ENCODE assay signal across 1 cellular context in the genomic region with DNA sequence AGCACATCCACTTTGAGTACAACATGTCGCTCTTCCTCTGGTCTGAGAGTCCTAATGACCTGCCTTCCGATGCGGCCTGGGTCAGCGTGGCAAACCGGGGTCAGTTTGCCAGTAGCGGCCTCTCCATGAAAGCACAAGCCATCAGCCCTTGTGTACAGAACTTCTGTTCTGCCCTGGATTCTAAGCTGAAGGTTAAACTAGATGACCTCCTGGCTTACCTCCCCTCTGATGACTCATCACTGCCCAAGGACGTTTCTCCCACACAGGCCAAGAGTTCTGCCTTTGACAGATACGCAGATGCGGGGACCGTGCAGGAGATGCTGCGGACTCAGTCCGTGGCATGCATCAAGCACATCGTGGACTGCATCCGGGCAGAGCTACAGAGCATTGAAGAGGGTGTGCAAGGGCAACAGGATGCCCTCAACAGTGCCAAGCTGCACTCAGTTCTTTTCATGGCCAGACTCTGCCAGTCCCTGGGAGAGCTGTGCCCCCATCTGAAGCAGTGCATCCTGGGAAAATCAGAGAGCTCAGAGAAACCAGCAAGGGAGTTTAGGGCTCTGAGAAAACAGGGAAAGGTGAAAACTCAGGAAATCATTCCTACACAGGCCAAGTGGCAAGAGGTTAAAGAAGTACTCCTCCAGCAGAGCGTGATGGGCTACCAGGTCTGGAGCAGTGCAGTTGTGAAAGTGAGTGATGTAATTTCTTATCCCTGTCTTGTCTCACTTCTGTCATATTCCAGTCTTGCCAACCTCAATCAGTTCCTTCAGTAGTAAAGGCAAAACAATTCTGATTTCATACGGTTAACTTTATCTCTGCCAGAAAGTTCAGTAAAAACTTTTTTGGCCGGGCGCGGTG.
TF ChIP-seq lines count a peak whose summit lies in the region.

No MANE protein-coding gene starts in this region.

TF ChIP-seq in SK-N-SH treated with all-trans-retinoic acid at 6 μM for 48 hours, 23 proteins besides CTCF, POLR2A, EP300 and RAD21:
- TF ChIP-seq TOX (CRISPR knock-in tag; IDR thresholded peaks at IDR 0.05; ENCODE audit: borderline replicate concordance) (no peak), PPARA (CRISPR knock-in tag; IDR thresholded peaks at IDR 0.05; ENCODE audit: borderline replicate concordance) (no peak), BACH2 (CRISPR knock-in tag; IDR thresholded peaks at IDR 0.05; ENCODE audit: borderline replicate concordance) (no peak), ZC3H10 (CRISPR knock-in tag; IDR thresholded peaks at IDR 0.05) (no peak), SNAI2 (CRISPR knock-in tag; IDR thresholded peaks at IDR 0.05) (no peak), ZFP30 (CRISPR knock-in tag; IDR thresholded peaks at IDR 0.05) (no peak), ESRRG (CRISPR knock-in tag; IDR thresholded peaks at IDR 0.05) (no peak), OSR1 (CRISPR knock-in tag; IDR thresholded peaks at IDR 0.05) (no peak), RARB (CRISPR knock-in tag; IDR thresholded peaks at IDR 0.05) (no peak), TCF4 (CRISPR knock-in tag; IDR thresholded peaks at IDR 0.05; ENCODE audit: borderline replicate concordance) (no peak), ZNF70 (CRISPR knock-in tag; IDR thresholded peaks at IDR 0.05) (no peak), CSDC2 (CRISPR knock-in tag; IDR thresholded peaks at IDR 0.05) (no peak), ARNTL (CRISPR knock-in tag; IDR thresholded peaks at IDR 0.05; ENCODE audit: borderline replicate concordance, low read depth) (no peak), ZNF565 (CRISPR knock-in tag; conservative IDR thresholded peaks at IDR 0.05; ENCODE audit: low read depth) (no peak), ISL1 (CRISPR knock-in tag; IDR thresholded peaks at IDR 0.05) (no peak), ZNF8 (CRISPR knock-in tag; IDR thresholded peaks at IDR 0.05) (no peak)
- TF ChIP-seq, protein P1, sequence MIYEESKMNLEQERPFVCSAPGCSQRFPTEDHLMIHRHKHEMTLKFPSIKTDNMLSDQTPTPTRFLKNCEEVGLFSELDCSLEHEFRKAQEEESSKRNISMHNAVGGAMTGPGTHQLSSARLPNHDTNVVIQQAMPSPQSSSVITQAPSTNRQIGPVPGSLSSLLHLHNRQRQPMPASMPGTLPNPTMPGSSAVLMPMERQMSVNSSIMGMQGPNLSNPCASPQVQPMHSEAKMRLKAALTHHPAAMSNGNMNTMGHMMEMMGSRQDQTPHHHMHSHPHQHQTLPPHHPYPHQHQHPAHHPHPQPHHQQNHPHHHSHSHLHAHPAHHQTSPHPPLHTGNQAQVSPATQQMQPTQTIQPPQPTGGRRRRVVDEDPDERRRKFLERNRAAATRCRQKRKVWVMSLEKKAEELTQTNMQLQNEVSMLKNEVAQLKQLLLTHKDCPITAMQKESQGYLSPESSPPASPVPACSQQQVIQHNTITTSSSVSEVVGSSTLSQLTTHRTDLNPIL (CRISPR knock-in tag; IDR thresholded peaks at IDR 0.05; ENCODE audit: low read depth) = no peak
- TF ChIP-seq, protein P2, sequence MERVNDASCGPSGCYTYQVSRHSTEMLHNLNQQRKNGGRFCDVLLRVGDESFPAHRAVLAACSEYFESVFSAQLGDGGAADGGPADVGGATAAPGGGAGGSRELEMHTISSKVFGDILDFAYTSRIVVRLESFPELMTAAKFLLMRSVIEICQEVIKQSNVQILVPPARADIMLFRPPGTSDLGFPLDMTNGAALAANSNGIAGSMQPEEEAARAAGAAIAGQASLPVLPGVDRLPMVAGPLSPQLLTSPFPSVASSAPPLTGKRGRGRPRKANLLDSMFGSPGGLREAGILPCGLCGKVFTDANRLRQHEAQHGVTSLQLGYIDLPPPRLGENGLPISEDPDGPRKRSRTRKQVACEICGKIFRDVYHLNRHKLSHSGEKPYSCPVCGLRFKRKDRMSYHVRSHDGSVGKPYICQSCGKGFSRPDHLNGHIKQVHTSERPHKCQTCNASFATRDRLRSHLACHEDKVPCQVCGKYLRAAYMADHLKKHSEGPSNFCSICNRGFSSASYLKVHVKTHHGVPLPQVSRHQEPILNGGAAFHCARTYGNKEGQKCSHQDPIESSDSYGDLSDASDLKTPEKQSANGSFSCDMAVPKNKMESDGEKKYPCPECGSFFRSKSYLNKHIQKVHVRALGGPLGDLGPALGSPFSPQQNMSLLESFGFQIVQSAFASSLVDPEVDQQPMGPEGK (CRISPR knock-in tag; IDR thresholded peaks at IDR 0.05; ENCODE audit: borderline replicate concordance) = no peak
- TF ChIP-seq, protein P3, sequence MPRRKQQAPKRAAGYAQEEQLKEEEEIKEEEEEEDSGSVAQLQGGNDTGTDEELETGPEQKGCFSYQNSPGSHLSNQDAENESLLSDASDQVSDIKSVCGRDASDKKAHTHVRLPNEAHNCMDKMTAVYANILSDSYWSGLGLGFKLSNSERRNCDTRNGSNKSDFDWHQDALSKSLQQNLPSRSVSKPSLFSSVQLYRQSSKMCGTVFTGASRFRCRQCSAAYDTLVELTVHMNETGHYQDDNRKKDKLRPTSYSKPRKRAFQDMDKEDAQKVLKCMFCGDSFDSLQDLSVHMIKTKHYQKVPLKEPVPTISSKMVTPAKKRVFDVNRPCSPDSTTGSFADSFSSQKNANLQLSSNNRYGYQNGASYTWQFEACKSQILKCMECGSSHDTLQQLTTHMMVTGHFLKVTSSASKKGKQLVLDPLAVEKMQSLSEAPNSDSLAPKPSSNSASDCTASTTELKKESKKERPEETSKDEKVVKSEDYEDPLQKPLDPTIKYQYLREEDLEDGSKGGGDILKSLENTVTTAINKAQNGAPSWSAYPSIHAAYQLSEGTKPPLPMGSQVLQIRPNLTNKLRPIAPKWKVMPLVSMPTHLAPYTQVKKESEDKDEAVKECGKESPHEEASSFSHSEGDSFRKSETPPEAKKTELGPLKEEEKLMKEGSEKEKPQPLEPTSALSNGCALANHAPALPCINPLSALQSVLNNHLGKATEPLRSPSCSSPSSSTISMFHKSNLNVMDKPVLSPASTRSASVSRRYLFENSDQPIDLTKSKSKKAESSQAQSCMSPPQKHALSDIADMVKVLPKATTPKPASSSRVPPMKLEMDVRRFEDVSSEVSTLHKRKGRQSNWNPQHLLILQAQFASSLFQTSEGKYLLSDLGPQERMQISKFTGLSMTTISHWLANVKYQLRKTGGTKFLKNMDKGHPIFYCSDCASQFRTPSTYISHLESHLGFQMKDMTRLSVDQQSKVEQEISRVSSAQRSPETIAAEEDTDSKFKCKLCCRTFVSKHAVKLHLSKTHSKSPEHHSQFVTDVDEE (CRISPR knock-in tag; IDR thresholded peaks at IDR 0.05) = no peak
- TF ChIP-seq, protein P4, sequence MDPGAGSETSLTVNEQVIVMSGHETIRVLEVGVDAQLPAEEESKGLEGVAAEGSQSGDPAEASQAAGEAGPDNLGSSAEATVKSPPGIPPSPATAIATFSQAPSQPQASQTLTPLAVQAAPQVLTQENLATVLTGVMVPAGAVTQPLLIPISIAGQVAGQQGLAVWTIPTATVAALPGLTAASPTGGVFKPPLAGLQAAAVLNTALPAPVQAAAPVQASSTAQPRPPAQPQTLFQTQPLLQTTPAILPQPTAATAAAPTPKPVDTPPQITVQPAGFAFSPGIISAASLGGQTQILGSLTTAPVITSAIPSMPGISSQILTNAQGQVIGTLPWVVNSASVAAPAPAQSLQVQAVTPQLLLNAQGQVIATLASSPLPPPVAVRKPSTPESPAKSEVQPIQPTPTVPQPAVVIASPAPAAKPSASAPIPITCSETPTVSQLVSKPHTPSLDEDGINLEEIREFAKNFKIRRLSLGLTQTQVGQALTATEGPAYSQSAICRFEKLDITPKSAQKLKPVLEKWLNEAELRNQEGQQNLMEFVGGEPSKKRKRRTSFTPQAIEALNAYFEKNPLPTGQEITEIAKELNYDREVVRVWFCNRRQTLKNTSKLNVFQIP (CRISPR knock-in tag; IDR thresholded peaks at IDR 0.05; ENCODE audit: borderline replicate concordance, low read depth) = no peak
